In the genomic region with DNA sequence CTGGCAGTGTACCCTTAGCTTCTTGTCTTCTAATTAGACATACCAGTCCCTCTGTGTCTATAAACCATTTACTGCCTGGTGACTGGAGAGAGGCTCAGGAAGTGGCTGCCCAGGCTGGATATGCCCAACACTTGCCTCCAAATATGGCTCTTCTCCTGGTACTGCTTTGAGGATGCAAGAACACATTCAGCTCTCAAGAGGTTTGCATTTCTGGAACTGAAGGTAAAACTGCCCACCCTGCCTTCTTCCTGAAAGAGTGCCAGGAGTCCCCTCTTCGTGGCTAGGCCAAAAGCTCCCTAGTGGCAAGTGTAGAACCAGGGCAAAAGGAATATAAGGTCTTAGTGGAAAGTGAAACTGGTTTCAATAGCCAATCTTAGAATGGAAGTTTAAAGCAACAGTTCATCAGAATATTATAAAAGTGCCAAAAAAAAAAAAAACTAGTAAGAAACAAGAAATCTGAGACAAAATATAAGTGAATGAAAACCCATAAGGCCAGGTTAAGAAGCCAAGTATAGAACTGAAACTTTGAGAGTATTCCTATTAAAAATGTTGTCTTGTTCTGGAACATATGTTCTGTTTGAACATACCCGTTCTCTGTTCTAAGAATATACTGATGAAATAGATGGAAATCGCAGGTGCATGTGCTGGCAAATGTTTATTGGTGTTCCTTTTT, we compare ENCODE assay signal across 17 cellular contexts.
"Had no signal": no experiment of that assay in that cellular context is flagged by ENCODE, and none has a peak within 500 bp of the region (broad histone marks: within the 10 kb centered on the region; RNA-seq: fewer than 3 reads in every experiment).

No MANE protein-coding gene starts in this region.

- DNase-seq: activated CD4-positive, alpha-beta T cell treated with anti-CD3 and anti-CD28 coated beads, Interleukin-2, amount 50 U/mL, for 1 hour; activated CD8-positive, alpha-beta memory T cell treated with anti-CD3 and anti-CD28 coated beads for 24 hours; activated naive CD4-positive, alpha-beta T cell; anterior cingulate cortex; cerebellar nuclear complex; effector memory CD4-positive, alpha-beta T cell; midbrain; stimulated activated CD4-positive, alpha-beta T cell treated with anti-CD3 and anti-CD28 coated beads, Interleukin-12 subunit alpha, Interleukin-12 subunit beta, amount 100 ng/mL, for 4 hours; stimulated activated CD4-positive, alpha-beta T cell treated with anti-CD3 and anti-CD28 coated beads, Interleukin-2, amount 100 ng/mL, for 24 hours; substantia nigra; T-cell; T-helper 9 cell; trophoblast cell had no signal

- H3K4me3 ChIP-seq: lung had no signal

- ATAC-seq: sciatic nerve; stimulated activated effector memory CD8-positive, alpha-beta T cell treated with anti-CD3 and anti-CD28 coated beads, Interleukin-12 subunit alpha, Interleukin-12 subunit beta, amount 100 ng/mL, for 72 hours; T-cell had no signal

- FAIRE-seq: islet of Langerhans had no signal
